Comparison of ENCODE assay signal across 25 cellular contexts in the genomic region with DNA sequence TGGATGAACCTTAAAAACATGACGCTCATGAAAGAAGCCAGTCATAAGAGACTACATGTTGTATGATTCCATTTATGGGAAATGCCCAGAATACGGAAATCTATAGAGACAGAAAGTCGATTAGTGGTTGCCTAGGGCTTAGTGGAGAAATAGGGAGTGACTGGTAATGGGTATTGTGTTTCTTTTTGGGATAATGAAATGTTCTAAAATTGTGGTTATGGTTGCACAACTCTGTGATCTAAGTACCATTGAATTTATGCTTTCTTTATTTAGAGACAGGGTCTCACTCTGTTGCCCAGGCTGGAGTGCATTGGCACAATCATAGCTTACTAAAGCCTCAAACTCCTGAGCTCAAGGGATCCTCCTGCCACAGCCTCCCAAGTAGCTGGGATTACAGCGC. TPM values are rescaled to one million over a fixed set of nuclear protein-coding genes. Genes with fewer than 3 reads are reported as not detected.
DNase-seq lines count a peak whose midpoint lies in the region; ATAC-seq and TF ChIP-seq lines count a peak whose summit lies in the region.
"Had no signal": no experiment of that assay in that cellular context is flagged by ENCODE, and none has a peak within 500 bp of the region (broad histone marks: within the 10 kb centered on the region; RNA-seq: fewer than 3 reads in every experiment).

No MANE protein-coding gene starts in this region.

- H4K20me1 ChIP-seq in mammary epithelial cell (ENCODE audit: insufficient read depth, low read length): no peaks in the 10 kb centered on the region

- H3K27me3 Mint-ChIP-seq in activated T-cell treated with anti-CD3 and anti-CD28 coated beads, Interleukin-2, amount 50 U/mL, for 4 hours (ENCODE audit: low read depth): no peaks in the 10 kb centered on the region
- H3K27me3 Mint-ChIP-seq: naive B cell; stimulated activated naive CD8-positive, alpha-beta T cell treated with anti-CD3 and anti-CD28 coated beads, Interleukin-15, Interleukin-2, amounts not matched to agents 100 ng/mL and 50 ng/mL, for 24 hours; type B pancreatic cell had no signal

- no peaks in the 10 kb centered on the region for H3K9me3 Mint-ChIP-seq in activated T-cell treated with anti-CD3 and anti-CD28 coated beads, Interleukin-2, amount 50 U/mL, for 4 hours
- H3K9me3 Mint-ChIP-seq: naive B cell; stimulated activated naive CD8-positive, alpha-beta T cell treated with anti-CD3 and anti-CD28 coated beads, Interleukin-15, Interleukin-2, amounts not matched to agents 100 ng/mL and 50 ng/mL, for 24 hours; type B pancreatic cell had no signal

- H3K27ac ChIP-seq in mammary epithelial cell (ENCODE audit: insufficient read depth, low read depth, low read length) (peak overlapping the region; percentile 45), testis (no peak overlapping the region)
- H3K27ac ChIP-seq: spleen had no signal

- no peak overlapping the region for H3K9ac ChIP-seq in mammary epithelial cell (ENCODE audit: insufficient read depth, low read length)

- dilution Hi-C loops in mammary epithelial cell (cut with HindIII; ENCODE audit: low sequenced_read_pairs): no loop called here

- no peak for TF ChIP-seq CTCF in AG10803 (conservative IDR thresholded peaks at IDR 0.05; ENCODE audit: low read length)
- TF ChIP-seq CTCF in NB4 (IDR thresholded peaks at IDR 0.05; ENCODE audit: low read depth, low read length): no peak
- no peak for TF ChIP-seq CTCF in mammary epithelial cell (conservative IDR thresholded peaks at IDR 0.05 in 1 of 2, IDR thresholded peaks at IDR 0.05 in 1 of 2; ENCODE audit: extremely low read depth in 1 of 2, insufficient read depth in 1 of 2, low read depth in 1 of 2, low read length in 2 of 2)
- no peak for TF ChIP-seq CTCF in testis (IDR thresholded peaks at IDR 0.05)

- peak overlapping the region; percentile 35 for H3K4me2 ChIP-seq in mammary epithelial cell (ENCODE audit: insufficient read depth, low read depth, low read length)

- H3K27me3 ChIP-seq in mammary epithelial cell (ENCODE audit: insufficient read depth, low read length): no peaks in the 10 kb centered on the region
- H3K27me3 ChIP-seq in testis: no peaks in the 10 kb centered on the region
- H3K27me3 ChIP-seq: spleen had no signal

- TF ChIP-seq POLR2A in NB4 (IDR thresholded peaks at IDR 0.05; ENCODE audit: extremely low read depth, insufficient read length): no peak
- no peak for TF ChIP-seq POLR2A in testis (IDR thresholded peaks at IDR 0.05)

- H3K4me3 ChIP-seq in AG10803 (ENCODE audit: low read length) (no peak overlapping the region), NB4 (ENCODE audit: low read depth, low read length) (no peak overlapping the region), mammary epithelial cell (replicated peaks in 1 of 3; ENCODE audit: insufficient read depth in 1 of 3, low read depth in 2 of 3, low read length in 3 of 3) (no peak overlapping the region), testis (no peak overlapping the region)
- H3K4me3 ChIP-seq: spleen had no signal

- 43% methylated on average over 4 of the region's 4 CpGs for WGBS in mammary epithelial cell (ENCODE audit: low coverage, missing lambda C conversion rate)
- WGBS in testis, 2 donors: 93 to 94% methylated on average over 4 of the region's 4 CpGs

- in situ Hi-C loops in mammary epithelial cell (cut with MboI; ENCODE audit: low sequenced_read_pairs in 2 of 2): loop anchor here in 1 of 2 donors (10.0 kb wide), 1 partner anchor 105 kb away; a partner anchor contains a TSS

- no TSS peak for BruUV-seq in mammary epithelial cell (replicated peaks; lab: Mats Ljungman, UMichigan)

- CTCF ChIA-PET in mammary epithelial cell (lab: Charles Lee; ENCODE audit: low non-redundant PET): no interaction called here

- DNase-seq in AG10803 (ENCODE audit: low read depth): peak; percentile 34
- DNase-seq in NB4 (ENCODE audit: low read depth): peak; percentile 14
- DNase-seq in mammary epithelial cell: peak; percentile 11
- peak; percentile 42 for DNase-seq in iris pigment epithelial cell (ENCODE audit: low read depth)
- no peak for DNase-seq in testis
- DNase-seq in activated T-cell treated with anti-CD3 and anti-CD28 coated beads, Interleukin-2, amount 50 U/mL, for 4 hours: no peak
- no peak for DNase-seq in NCI-H748 treated with DMSO at 0.1 percent for 48 hours (lab: John Stamatoyannopoulos, UW)
- DNase-seq: activated CD4-positive, alpha-beta T cell treated with anti-CD3 and anti-CD28 coated beads for 1 hour; activated naive CD4-positive, alpha-beta T cell treated with Interleukin-2 at 50 U/mL for 16 hours; activated T-cell treated with anti-CD3 and anti-CD28 coated beads, Interleukin-2, amount 50 U/mL, for 48 hours; central memory CD4-positive, alpha-beta T cell; COR-L47; DND-41; effector CD4-positive, alpha-beta T cell; erythroblast; mesenchymal stem cell; naive B cell; NCI-H1417; NCI-H526; spleen; stimulated activated CD4-positive, alpha-beta T cell treated with anti-CD3 and anti-CD28 coated beads, Interleukin-4, amount 100 ng/mL, for 1 hour had no signal

- ATAC-seq in HG03025 (IDR thresholded peaks at IDR 0.05; ENCODE audit: low FRiP score, unreplicated experiment): no peak
- ATAC-seq in activated T-cell treated with anti-CD3 and anti-CD28 coated beads, Interleukin-2, amount 50 U/mL, for 4 hours: no peak

- H3K9me3 ChIP-seq in mammary epithelial cell (replicated peaks; ENCODE audit: insufficient read depth, low read length) (no peaks in the 10 kb centered on the region), testis (no peaks in the 10 kb centered on the region)
- H3K9me3 ChIP-seq: spleen had no signal

- H3K36me3 ChIP-seq in mammary epithelial cell (ENCODE audit: insufficient read depth, low read length) (peaks cover 4% of the 10 kb centered on the region), testis (ENCODE audit: low read depth, missing control alignments) (no peaks in the 10 kb centered on the region)
- H3K36me3 ChIP-seq: spleen had no signal

- no peaks in the 10 kb centered on the region for H3K4me1 Mint-ChIP-seq in activated T-cell treated with anti-CD3 and anti-CD28 coated beads, Interleukin-2, amount 50 U/mL, for 4 hours (ENCODE audit: low read depth)
- H3K4me1 Mint-ChIP-seq: naive B cell had no signal

- H3K4me1 ChIP-seq in mammary epithelial cell (ENCODE audit: insufficient read depth, low read length): peaks cover 39% of the 10 kb centered on the region
- no peaks in the 10 kb centered on the region for H3K4me1 ChIP-seq in testis

- H3K79me2 ChIP-seq in mammary epithelial cell (ENCODE audit: insufficient read depth, low read length): peaks cover 94% of the 10 kb centered on the region

- H2AFZ ChIP-seq in mammary epithelial cell (ENCODE audit: low read depth, low read length): no peak overlapping the region

- no peaks in the 10 kb centered on the region for H3K36me3 Mint-ChIP-seq in activated T-cell treated with anti-CD3 and anti-CD28 coated beads, Interleukin-2, amount 50 U/mL, for 4 hours (ENCODE audit: insufficient read depth)
- H3K36me3 Mint-ChIP-seq: naive B cell, type B pancreatic cell had no signal

- no peak overlapping the region for H3K4me3 Mint-ChIP-seq in activated T-cell treated with anti-CD3 and anti-CD28 coated beads, Interleukin-2, amount 50 U/mL, for 4 hours
- H3K4me3 Mint-ChIP-seq: naive B cell; stimulated activated naive CD8-positive, alpha-beta T cell treated with anti-CD3 and anti-CD28 coated beads, Interleukin-15, Interleukin-2, amounts not matched to agents 100 ng/mL and 50 ng/mL, for 24 hours; type B pancreatic cell had no signal

- intact Hi-C loops in mammary epithelial cell (cut with micrococcal nuclease): no loop called here
- intact Hi-C loops in testis (cut with DNase I; ENCODE audit: low total_unique reads): no loop called here

RNA-seq across cellular contexts. Expression of a gene that starts 8.0 kb away (rescaled TPM):
- total RNA-seq in mammary epithelial cell (10 to 100 TPM; 18.7 to 70.4 TPM), testis (10 to 100 TPM; 12.8 TPM)
- polyA plus RNA-seq in mammary epithelial cell (67.7 TPM), testis (ENCODE audit: insufficient read depth, low read depth, low replicate concordance) (15.8 TPM)
- polyA minus RNA-seq in mammary epithelial cell: 95.6 TPM
- total RNA-seq in activated T-cell treated with anti-CD3 and anti-CD28 coated beads, Interleukin-2, amount 50 U/mL, for 4 hours: 1 to 10 TPM in 2 of 3 donors, under 1 TPM in 1; 0.66 to 4.0 (median 1.4) TPM

RNA-seq across cellular contexts. Expression of a gene that starts 41.7 kb away (rescaled TPM):
- 1 to 10 TPM; 4.5 to 6.5 TPM for total RNA-seq in mammary epithelial cell
- 8.3 TPM for polyA plus RNA-seq in mammary epithelial cell
- 72.9 TPM for polyA minus RNA-seq in mammary epithelial cell
- total RNA-seq in testis: 1 to 10 TPM; 3.8 to 4.7 TPM
- 2.2 TPM for polyA plus RNA-seq in testis (ENCODE audit: insufficient read depth, low read depth, low replicate concordance)
- total RNA-seq in activated T-cell treated with anti-CD3 and anti-CD28 coated beads, Interleukin-2, amount 50 U/mL, for 4 hours: 1 to 10 TPM; 1.7 to 4.2 (median 2.2) TPM
- total RNA-seq: A673 had no signal

Comparison
In these comparisons a context has a peak if more than half of its experiments do, and no peak if none do; other contexts are left out.
1. DNase-seq: peak in AG10803 (single experiment), NB4 (single experiment), mammary epithelial cell (single experiment) and iris pigment epithelial cell (single experiment); none in testis (single experiment), activated T-cell treated with anti-CD3 and anti-CD28 coated beads, Interleukin-2, amount 50 U/mL, for 4 hours (single experiment) and NCI-H748 treated with DMSO at 0.1 percent for 48 hours (single experiment).